Comparison of ENCODE assay signal across 6 cellular contexts in genomic region chr17:75105269-75106080, GRCh38. TPM values are rescaled to one million over a fixed set of nuclear protein-coding genes. Genes with fewer than 3 reads are reported as not detected.
DNase-seq lines count a peak whose midpoint lies in the region; ATAC-seq and TF ChIP-seq lines count a peak whose summit lies in the region.

No MANE protein-coding gene starts in this region.

- H3K4me1 Mint-ChIP-seq in glutamatergic neuron (ENCODE audit: low read depth, unreplicated experiment): no peaks in the 10 kb centered on the region

- ATAC-seq in HG02884 (IDR thresholded peaks at IDR 0.05; ENCODE audit: unreplicated experiment): no peak
- ATAC-seq in GM21515 (IDR thresholded peaks at IDR 0.05; ENCODE audit: unreplicated experiment): no peak

- DNase-seq in A172 (ENCODE audit: low spot score) (peak; percentile 63), GM19240 (ENCODE audit: insufficient read length, low spot score) (peak; percentile 64), RPMI8226 (peak; percentile 84), glutamatergic neuron (peak; percentile 80)

- peaks cover 8% of the 10 kb centered on the region for H3K27me3 Mint-ChIP-seq in glutamatergic neuron (ENCODE audit: unreplicated experiment)

- H3K9me3 Mint-ChIP-seq in glutamatergic neuron (ENCODE audit: unreplicated experiment): peaks cover 6% of the 10 kb centered on the region

- peak; percentile 90 for TF ChIP-seq CTCF in glutamatergic neuron (IDR thresholded peaks at IDR 0.05; ENCODE audit: partially characterized antibody, unreplicated experiment)

- no peaks in the 10 kb centered on the region for H3K36me3 Mint-ChIP-seq in glutamatergic neuron (ENCODE audit: unreplicated experiment)

- H3K4me3 Mint-ChIP-seq in glutamatergic neuron (ENCODE audit: unreplicated experiment): peak overlapping the region; percentile 7

- H3K27ac Mint-ChIP-seq in glutamatergic neuron (ENCODE audit: unreplicated experiment): no peak overlapping the region

RNA-seq across cellular contexts. Expression of gene ARMC7, which starts 4.3 kb away (rescaled TPM):
- 3.2 and 6.0 TPM in 2 replicates for total RNA-seq in A172 (2014; rRNA removed; shearing (Covaris generic))
- 9.9 TPM for total RNA-seq in glutamatergic neuron (ENCODE audit: unreplicated experiment)

RNA-seq across cellular contexts. Expression of gene SLC16A5, which starts 17.7 kb away (rescaled TPM):
- 0.10 TPM in 1 of 2 replicates, not detected in the other for total RNA-seq in A172 (2014; rRNA removed; shearing (Covaris generic))
- 1.1 TPM for total RNA-seq in glutamatergic neuron (ENCODE audit: unreplicated experiment)

RNA-seq across cellular contexts. Expression of gene NT5C, which starts 26.1 kb away (rescaled TPM):
- 73.6 and 83.9 TPM in 2 replicates for total RNA-seq in A172 (2014; rRNA removed; shearing (Covaris generic))
- total RNA-seq in glutamatergic neuron (ENCODE audit: unreplicated experiment): 40.4 TPM

RNA-seq across cellular contexts. Expression of gene JPT1, which starts 48.8 kb away (rescaled TPM):
- total RNA-seq in A172 (2014; rRNA removed; shearing (Covaris generic)): 626 and 687 TPM in 2 replicates
- 642 TPM for total RNA-seq in glutamatergic neuron (ENCODE audit: unreplicated experiment)

RNA-seq across cellular contexts. Expression of gene KCTD2, which starts 58.5 kb away (rescaled TPM):
- 25.6 and 25.7 TPM in 2 replicates for total RNA-seq in A172 (2014; rRNA removed; shearing (Covaris generic))
- 23.4 TPM for total RNA-seq in glutamatergic neuron (ENCODE audit: unreplicated experiment)
